In the genomic region with DNA sequence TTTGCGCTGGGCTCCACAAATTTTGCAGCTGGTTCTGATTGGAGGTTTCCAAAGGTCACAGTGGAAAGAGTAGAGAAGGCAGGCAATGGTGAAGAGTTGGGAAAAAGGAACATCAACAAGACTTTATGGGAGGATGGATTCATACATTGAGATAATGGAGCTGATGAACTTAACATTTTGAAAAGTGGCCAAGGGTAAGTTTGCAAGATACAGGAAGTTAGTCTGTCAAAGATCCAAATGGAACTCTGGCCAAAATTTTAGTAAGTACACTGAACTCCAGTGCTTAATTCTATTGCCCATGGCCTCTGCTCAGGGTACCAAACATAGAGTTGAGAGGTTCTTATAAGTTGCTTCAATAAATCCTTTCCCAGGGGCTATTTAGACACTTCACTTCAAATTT, we compare ENCODE assay signal across 22 cellular contexts. TPM values are rescaled to one million over a fixed set of nuclear protein-coding genes. Genes with fewer than 3 reads are reported as not detected.
A peak's percentile ranks its signal among the peaks of the same experiment; 100 is the strongest.
DNase-seq lines count a peak whose midpoint lies in the region; ATAC-seq and TF ChIP-seq lines count a peak whose summit lies in the region.
"Had no signal": no experiment of that assay in that cellular context is flagged by ENCODE, and none has a peak within 500 bp of the region (broad histone marks: within the 10 kb centered on the region; RNA-seq: fewer than 3 reads in every experiment).

No MANE protein-coding gene starts in this region.

- no peaks in the 10 kb centered on the region for H4K20me1 ChIP-seq in fibroblast of lung (ENCODE audit: control insufficient read depth, extremely low read depth, insufficient read depth, low read length)

- peak; percentile 50 for DNase-seq in HCEC 1CT
- DNase-seq in RPMI7951 (ENCODE audit: low read depth): peak; percentile 28
- peak; percentile 6 to 63 for DNase-seq in fibroblast of lung (ENCODE audit: low read depth in 2 of 2)
- DNase-seq in right lobe of liver: no peak
- no peak for DNase-seq in ascending aorta (ENCODE audit: low spot score in 2 of 2)
- DNase-seq in GM03348 (ENCODE audit: low spot score): no peak
- DNase-seq: BE2C; H7; Karpas-422; MM.1S; NCI-H1048; NCI-H1436; NCI-H2029; NCI-H345; NCI-H524; NCI-H774; NK-92 treated with Interleukin-12 subunit alpha and Interleukin-12 subunit beta, amount 100 ng/mL, for 24 hours; Peyer's patch had no signal

- H3K4me3 ChIP-seq in fibroblast of lung (replicated peaks in 1 of 4; ENCODE audit: control extremely low read depth in 1 of 4, insufficient read depth in 1 of 4, low read depth in 3 of 4, low read length in 4 of 4) (no peak overlapping the region), right lobe of liver (no peak overlapping the region), ascending aorta (no peak overlapping the region)
- H3K4me3 ChIP-seq: A549, Peyer's patch, SJSA1 had no signal

- TF ChIP-seq CTCF in fibroblast of lung (conservative IDR thresholded peaks at IDR 0.05 in 1 of 2, IDR thresholded peaks at IDR 0.05 in 1 of 2; ENCODE audit: low read depth in 1 of 2, low read length in 2 of 2) (no peak), right lobe of liver (IDR thresholded peaks at IDR 0.05) (no peak), ascending aorta (IDR thresholded peaks at IDR 0.05) (no peak)

- H3K27me3 ChIP-seq in fibroblast of lung (ENCODE audit: control insufficient read depth, insufficient read depth, low read length): no peaks in the 10 kb centered on the region
- H3K27me3 ChIP-seq in right lobe of liver: no peaks in the 10 kb centered on the region
- no peaks in the 10 kb centered on the region for H3K27me3 ChIP-seq in ascending aorta
- H3K27me3 ChIP-seq: BE2C, Peyer's patch, SJSA1 had no signal

- 69% methylated on average over 1 of the region's 1 CpG for WGBS in right lobe of liver (ENCODE audit: insufficient coverage, low coverage, low lambda C conversion rate, missing lambda C conversion rate)

- no peak overlapping the region for H3K4me2 ChIP-seq in fibroblast of lung (ENCODE audit: extremely low read depth, insufficient read depth, low read length)
- H3K4me2 ChIP-seq: A549 had no signal

- H3K79me2 ChIP-seq in fibroblast of lung (ENCODE audit: control insufficient read depth, insufficient read depth, low read length): no peaks in the 10 kb centered on the region

- H3K9ac ChIP-seq in fibroblast of lung (ENCODE audit: insufficient read depth, low read length): no peak overlapping the region

- H3K27ac ChIP-seq in fibroblast of lung (ENCODE audit: insufficient read depth, low read length) (no peak overlapping the region), right lobe of liver (no peak overlapping the region), ascending aorta (no peak overlapping the region)
- H3K27ac ChIP-seq: A549, Peyer's patch, SJSA1 had no signal

- H3K36me3 ChIP-seq in fibroblast of lung (ENCODE audit: control insufficient read depth, insufficient read depth, low read length) (no peaks in the 10 kb centered on the region), right lobe of liver (no peaks in the 10 kb centered on the region), ascending aorta (no peaks in the 10 kb centered on the region)
- H3K36me3 ChIP-seq: BE2C, Peyer's patch, SJSA1 had no signal

- H2AFZ ChIP-seq in fibroblast of lung (ENCODE audit: low read length): no peak overlapping the region

- ATAC-seq in right lobe of liver (peak; percentile 56 to 88 (median 68)), GM19467 (IDR thresholded peaks at IDR 0.05; ENCODE audit: unreplicated experiment) (no peak), HG03025 (IDR thresholded peaks at IDR 0.05; ENCODE audit: low FRiP score, unreplicated experiment) (no peak)
- ATAC-seq: A549 had no signal

- H3K9me3 ChIP-seq in fibroblast of lung (ENCODE audit: control insufficient read depth, insufficient read depth, low read depth, low read length) (no peaks in the 10 kb centered on the region), right lobe of liver (no peaks in the 10 kb centered on the region), ascending aorta (no peaks in the 10 kb centered on the region)
- H3K9me3 ChIP-seq: A549, BE2C, Peyer's patch, SJSA1 had no signal

- TF ChIP-seq POLR2A in right lobe of liver (IDR thresholded peaks at IDR 0.05): no peak

- H3K4me1 ChIP-seq in fibroblast of lung (ENCODE audit: control insufficient read depth, extremely low read depth, insufficient read depth, low read length) (peaks cover 3% of the 10 kb centered on the region), right lobe of liver (peaks cover 0 to 10% (median 0%) of the 10 kb centered on the region in 4 donors), ascending aorta (no peaks in the 10 kb centered on the region)
- H3K4me1 ChIP-seq: A549, BE2C, Peyer's patch, SJSA1 had no signal

- intact Hi-C loops in right lobe of liver (cut with DNase I) (no loop called here), ascending aorta (cut with DNase I) (no loop called here)

RNA-seq across cellular contexts. Expression of a gene that starts 15.6 kb away (rescaled TPM):
- not detected in 2 replicates for total RNA-seq in RPMI7951 (2014; rRNA removed; shearing (Covaris generic))
- not detected in 2 replicates for total RNA-seq in fibroblast of lung
- polyA plus RNA-seq in fibroblast of lung: not detected in 2 replicates
- not detected in 2 replicates for polyA plus RNA-seq in fibroblast of lung (2012)
- polyA minus RNA-seq in fibroblast of lung (ENCODE audit: low replicate concordance): not detected in 2 replicates
- total RNA-seq in right lobe of liver: not detected
- total RNA-seq in ascending aorta: not detected
- total RNA-seq: H7, Peyer's patch, SJSA1 had no signal
- polyA plus RNA-seq: A549 had no signal

Comparison
In these comparisons a context has a peak if more than half of its experiments do, and no peak if none do; other contexts are left out.
1. DNase-seq: peak in HCEC 1CT (single experiment), RPMI7951 (single experiment) and fibroblast of lung (2 of 2); none in right lobe of liver (0 of 3), ascending aorta (0 of 2) and GM03348 (single experiment).
2. ATAC-seq: peak in right lobe of liver (4 of 4); none in GM19467 (single experiment) and HG03025 (single experiment).